ENCODE assay signal across 9 cellular contexts in genomic region chr2:64914735-64915509, GRCh38.
A peak's percentile ranks its signal among the peaks of the same experiment; 100 is the strongest.
DNase-seq lines count a peak whose midpoint lies in the region; ATAC-seq and TF ChIP-seq lines count a peak whose summit lies in the region.
"Had no signal": no experiment of that assay in that cellular context is flagged by ENCODE, and none has a peak within 500 bp of the region (broad histone marks: within the 10 kb centered on the region; RNA-seq: fewer than 3 reads in every experiment).

No MANE protein-coding gene starts in this region.

- H3K79me1 ChIP-seq in trophoblast cell (ENCODE audit: low read length): no peaks in the 10 kb centered on the region

- no peak overlapping the region for H2BK12ac ChIP-seq in trophoblast cell (ENCODE audit: low read length)

- H3K9ac ChIP-seq in trophoblast cell (ENCODE audit: low read length): no peak overlapping the region

- H3K18ac ChIP-seq in trophoblast cell (ENCODE audit: low read length): no peak overlapping the region

- H4K12ac ChIP-seq in trophoblast cell (ENCODE audit: low read depth, low read length): no peak overlapping the region

- no peak for TF ChIP-seq POLR2A in esophagus squamous epithelium (IDR thresholded peaks at IDR 0.05)

- no peak for TF ChIP-seq CTCF in esophagus squamous epithelium (IDR thresholded peaks at IDR 0.05)

- H3K27ac ChIP-seq in trophoblast cell (ENCODE audit: low read depth, low read length): no peak overlapping the region
- H3K27ac ChIP-seq in esophagus squamous epithelium: peak overlapping the region in 1 of 4 donors; percentile 32
- H3K27ac ChIP-seq: 22Rv1 had no signal

- no peaks in the 10 kb centered on the region for H3K27me3 ChIP-seq in trophoblast cell (ENCODE audit: insufficient read depth, low read length)
- H3K27me3 ChIP-seq in esophagus squamous epithelium: no peaks in the 10 kb centered on the region

- H3K4ac ChIP-seq in trophoblast cell (ENCODE audit: low read depth, low read length): no peak overlapping the region

- DNase-seq in DMS 273 (lab: John Stamatoyannopoulos, UW; ENCODE audit: unreplicated experiment): peak; percentile 38
- no peak for DNase-seq in DMS 273 treated with DMSO at 0.1 percent for 48 hours (lab: John Stamatoyannopoulos, UW)
- DNase-seq in NOMO-1 treated with dmso at 0.1 percent for 144 hours (lab: John Stamatoyannopoulos, UW; ENCODE audit: unreplicated experiment): peak; percentile 43
- DNase-seq in trophoblast cell: peak; percentile 72 to 87
- DNase-seq in DMS153 (lab: John Stamatoyannopoulos, UW): no peak
- DNase-seq in esophagus squamous epithelium (lab: John Stamatoyannopoulos, UW): no peak
- DNase-seq in amniotic stem cell (lab: John Stamatoyannopoulos, UW): no peak

- no peak overlapping the region for H4K91ac ChIP-seq in trophoblast cell (ENCODE audit: low read depth, low read length)

- peak; percentile 58 for ATAC-seq in HG02852 (IDR thresholded peaks at IDR 0.05; ENCODE audit: unreplicated experiment)

- no peaks in the 10 kb centered on the region for H3K4me1 ChIP-seq in trophoblast cell (ENCODE audit: control insufficient read depth in 1 of 2, insufficient read depth in 2 of 2, low read length in 2 of 2)
- peaks cover 0 to 12% (median 4%) of the 10 kb centered on the region in 3 donors for H3K4me1 ChIP-seq in esophagus squamous epithelium

- H3K4me3 ChIP-seq in trophoblast cell (ENCODE audit: low read depth, low read length) (no peak overlapping the region), esophagus squamous epithelium (no peak overlapping the region)

- no peak overlapping the region for H2BK5ac ChIP-seq in trophoblast cell (ENCODE audit: low read depth, low read length, poor library complexity)

- H3K4me2 ChIP-seq in trophoblast cell (ENCODE audit: low read length): no peak overlapping the region

- intact Hi-C loops in esophagus squamous epithelium (cut with DNase I): no loop called here

- H3K23ac ChIP-seq in trophoblast cell (ENCODE audit: low read length): no peak overlapping the region

- H2AFZ ChIP-seq in trophoblast cell (ENCODE audit: insufficient read depth, low read length, poor library complexity): no peak overlapping the region

- H3K79me2 ChIP-seq in trophoblast cell (ENCODE audit: control insufficient read depth, insufficient read depth, low read length, poor library complexity): no peaks in the 10 kb centered on the region

- H3K9me3 ChIP-seq in trophoblast cell (ENCODE audit: insufficient read depth, low read depth, low read length) (no peaks in the 10 kb centered on the region), esophagus squamous epithelium (no peaks in the 10 kb centered on the region)

- H4K8ac ChIP-seq in trophoblast cell (ENCODE audit: low read depth, low read length): no peak overlapping the region

- no peak overlapping the region for H3K14ac ChIP-seq in trophoblast cell (ENCODE audit: low read length)

- H3K36me3 ChIP-seq in trophoblast cell (ENCODE audit: control insufficient read depth in 1 of 2, insufficient read depth in 2 of 2, low read length in 2 of 2) (no peaks in the 10 kb centered on the region), esophagus squamous epithelium (no peaks in the 10 kb centered on the region)

- no peak overlapping the region for H2BK120ac ChIP-seq in trophoblast cell (ENCODE audit: insufficient read depth, low read length, poor library complexity)

- WGBS in trophoblast cell (ENCODE audit: extremely low coverage, insufficient coverage, insufficient read length): no CpG with 5 or more reads among the region's 7 CpGs
- WGBS in esophagus squamous epithelium, 2 donors: 52 to 62% methylated on average over 7 of the region's 7 CpGs

- H2AK5ac ChIP-seq in trophoblast cell (ENCODE audit: low read length): no peak overlapping the region

Comparison
In these comparisons a context has a peak if more than half of its experiments do, and no peak if none do; other contexts are left out.
1. DNase-seq: peak in DMS 273 (single experiment), NOMO-1 treated with dmso at 0.1 percent for 144 hours (single experiment) and trophoblast cell (2 of 2); none in DMS 273 treated with DMSO at 0.1 percent for 48 hours (single experiment), DMS153 (single experiment), esophagus squamous epithelium (single experiment) and amniotic stem cell (single experiment).